Comparison of ENCODE assay signal across 1 cellular context in the genomic region with DNA sequence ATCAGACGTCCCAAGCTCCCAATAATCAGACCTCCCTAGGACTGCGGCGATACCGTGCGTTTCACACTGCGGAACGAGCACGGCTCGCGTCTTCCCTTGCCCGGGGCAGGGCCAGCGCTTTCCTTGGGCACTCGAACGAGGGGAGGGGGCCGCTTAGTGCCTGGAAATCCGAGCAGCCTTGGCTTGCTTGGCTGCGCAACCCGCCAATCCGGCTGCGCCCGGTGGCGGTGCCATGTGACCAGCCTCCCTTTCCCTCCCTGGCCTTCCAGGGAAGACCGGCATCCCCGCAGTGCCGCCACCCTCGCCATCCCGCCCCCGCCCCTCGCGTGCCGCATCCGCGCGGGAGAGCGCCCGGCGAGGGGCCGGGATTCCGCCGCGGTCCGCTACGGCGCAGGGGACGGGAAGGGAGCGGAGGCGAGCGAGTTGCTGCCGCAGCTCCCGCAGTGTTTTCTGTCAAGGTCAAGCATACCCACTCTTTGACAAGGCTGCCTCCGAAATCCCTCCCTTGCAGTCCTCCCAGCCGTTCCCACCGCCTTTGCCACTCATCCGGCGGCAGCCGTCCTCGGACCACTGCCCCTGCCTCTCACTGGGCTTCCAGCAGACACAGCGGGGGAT.
TF ChIP-seq lines count a peak whose summit lies in the region.

No MANE protein-coding gene starts in this region.

TF ChIP-seq in HEK293, 187 proteins besides CTCF, POLR2A, EP300 and RAD21 (continued from another document and continues in another):
- TF ChIP-seq, protein P1, sequence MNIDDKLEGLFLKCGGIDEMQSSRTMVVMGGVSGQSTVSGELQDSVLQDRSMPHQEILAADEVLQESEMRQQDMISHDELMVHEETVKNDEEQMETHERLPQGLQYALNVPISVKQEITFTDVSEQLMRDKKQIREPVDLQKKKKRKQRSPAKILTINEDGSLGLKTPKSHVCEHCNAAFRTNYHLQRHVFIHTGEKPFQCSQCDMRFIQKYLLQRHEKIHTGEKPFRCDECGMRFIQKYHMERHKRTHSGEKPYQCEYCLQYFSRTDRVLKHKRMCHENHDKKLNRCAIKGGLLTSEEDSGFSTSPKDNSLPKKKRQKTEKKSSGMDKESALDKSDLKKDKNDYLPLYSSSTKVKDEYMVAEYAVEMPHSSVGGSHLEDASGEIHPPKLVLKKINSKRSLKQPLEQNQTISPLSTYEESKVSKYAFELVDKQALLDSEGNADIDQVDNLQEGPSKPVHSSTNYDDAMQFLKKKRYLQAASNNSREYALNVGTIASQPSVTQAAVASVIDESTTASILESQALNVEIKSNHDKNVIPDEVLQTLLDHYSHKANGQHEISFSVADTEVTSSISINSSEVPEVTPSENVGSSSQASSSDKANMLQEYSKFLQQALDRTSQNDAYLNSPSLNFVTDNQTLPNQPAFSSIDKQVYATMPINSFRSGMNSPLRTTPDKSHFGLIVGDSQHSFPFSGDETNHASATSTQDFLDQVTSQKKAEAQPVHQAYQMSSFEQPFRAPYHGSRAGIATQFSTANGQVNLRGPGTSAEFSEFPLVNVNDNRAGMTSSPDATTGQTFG (tag by site-specific recombination; IDR thresholded peaks at IDR 0.05; ENCODE audit: borderline replicate concordance): no peak
- TF ChIP-seq ZNF776 (tag by site-specific recombination; IDR thresholded peaks at IDR 0.05; ENCODE audit: borderline replicate concordance) (no peak), HOXA7 (CRISPR knock-in tag; IDR thresholded peaks at IDR 0.05; ENCODE audit: borderline replicate concordance) (no peak), ZNF280C (tag by site-specific recombination; IDR thresholded peaks at IDR 0.05) (no peak), ZIC2 (tag by site-specific recombination; IDR thresholded peaks at IDR 0.05) (peak; percentile 92), OSR2 (tag by site-specific recombination; IDR thresholded peaks at IDR 0.05) (peak; percentile 50; the same call in 1 of the 2 replicates), ZBTB21 (tag by site-specific recombination; IDR thresholded peaks at IDR 0.05) (no peak), GFI1B (tag by site-specific recombination; IDR thresholded peaks at IDR 0.05) (no peak), SALL2 (tag by site-specific recombination; IDR thresholded peaks at IDR 0.05; ENCODE audit: borderline replicate concordance) (no peak), ZNF555 (tag by site-specific recombination; conservative IDR thresholded peaks at IDR 0.05) (no peak), ZNF785 (tag by site-specific recombination; IDR thresholded peaks at IDR 0.05) (peak; percentile 67; the same call in 1 of the 2 replicates), ZNF394 (tag by site-specific recombination; IDR thresholded peaks at IDR 0.05; ENCODE audit: borderline replicate concordance) (peak; percentile 26; the same call in 1 of the 2 replicates), ZBTB11 (tag by site-specific recombination; conservative IDR thresholded peaks at IDR 0.05; ENCODE audit: low read depth) (peak; percentile 31; the same call in 1 of the 2 replicates), ZNF324 (tag by site-specific recombination; IDR thresholded peaks at IDR 0.05) (no peak), ZNF561 (tag by site-specific recombination; IDR thresholded peaks at IDR 0.05; ENCODE audit: borderline replicate concordance) (peak; percentile 92; the same call in 1 of the 2 replicates), ZNF114 (tag by site-specific recombination; IDR thresholded peaks at IDR 0.05) (no peak), BCL6B (tag by site-specific recombination; IDR thresholded peaks at IDR 0.05) (no peak; the same call in 1 of the 2 replicates), ZNF596 (tag by site-specific recombination; IDR thresholded peaks at IDR 0.05) (no peak), ZNF501 (tag by site-specific recombination; IDR thresholded peaks at IDR 0.05) (no peak; the same call in 1 of the 2 replicates), ZNF426 (tag by site-specific recombination; IDR thresholded peaks at IDR 0.05) (no peak), ZNF24 (tag by site-specific recombination; IDR thresholded peaks at IDR 0.05) (0 out of 2 replicates have a peak, but pooled peaks have one; percentile 33), SP2 (tag by site-specific recombination; IDR thresholded peaks at IDR 0.05) (peak; percentile 78), ZNF138 (tag by site-specific recombination; IDR thresholded peaks at IDR 0.05; ENCODE audit: borderline replicate concordance) (no peak), ZSCAN23 (tag by site-specific recombination; IDR thresholded peaks at IDR 0.05) (no peak), ZNF488 (tag by site-specific recombination; IDR thresholded peaks at IDR 0.05) (no peak), MEIS1 (CRISPR knock-in tag; IDR thresholded peaks at IDR 0.05; ENCODE audit: borderline replicate concordance) (no peak), KLF9 (tag by site-specific recombination; IDR thresholded peaks at IDR 0.05; ENCODE audit: low read depth) (peak; percentile 61; the same call in 1 of the 2 replicates), ZNF157 (tag by site-specific recombination; IDR thresholded peaks at IDR 0.05) (no peak), ZNF76 (tag by site-specific recombination; IDR thresholded peaks at IDR 0.05; ENCODE audit: borderline replicate concordance, low read depth) (peak; percentile 61; the same call in 1 of the 2 replicates), BCL11B (tag by site-specific recombination; IDR thresholded peaks at IDR 0.05; ENCODE audit: low read depth) (no peak), ZNF404 (tag by site-specific recombination; IDR thresholded peaks at IDR 0.05) (no peak), ZNF521 (tag by site-specific recombination; IDR thresholded peaks at IDR 0.05) (no peak)
- TF ChIP-seq, protein P2, sequence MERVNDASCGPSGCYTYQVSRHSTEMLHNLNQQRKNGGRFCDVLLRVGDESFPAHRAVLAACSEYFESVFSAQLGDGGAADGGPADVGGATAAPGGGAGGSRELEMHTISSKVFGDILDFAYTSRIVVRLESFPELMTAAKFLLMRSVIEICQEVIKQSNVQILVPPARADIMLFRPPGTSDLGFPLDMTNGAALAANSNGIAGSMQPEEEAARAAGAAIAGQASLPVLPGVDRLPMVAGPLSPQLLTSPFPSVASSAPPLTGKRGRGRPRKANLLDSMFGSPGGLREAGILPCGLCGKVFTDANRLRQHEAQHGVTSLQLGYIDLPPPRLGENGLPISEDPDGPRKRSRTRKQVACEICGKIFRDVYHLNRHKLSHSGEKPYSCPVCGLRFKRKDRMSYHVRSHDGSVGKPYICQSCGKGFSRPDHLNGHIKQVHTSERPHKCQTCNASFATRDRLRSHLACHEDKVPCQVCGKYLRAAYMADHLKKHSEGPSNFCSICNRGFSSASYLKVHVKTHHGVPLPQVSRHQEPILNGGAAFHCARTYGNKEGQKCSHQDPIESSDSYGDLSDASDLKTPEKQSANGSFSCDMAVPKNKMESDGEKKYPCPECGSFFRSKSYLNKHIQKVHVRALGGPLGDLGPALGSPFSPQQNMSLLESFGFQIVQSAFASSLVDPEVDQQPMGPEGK (tag by site-specific recombination; IDR thresholded peaks at IDR 0.05): peak; percentile 91
- TF ChIP-seq, protein P3, sequence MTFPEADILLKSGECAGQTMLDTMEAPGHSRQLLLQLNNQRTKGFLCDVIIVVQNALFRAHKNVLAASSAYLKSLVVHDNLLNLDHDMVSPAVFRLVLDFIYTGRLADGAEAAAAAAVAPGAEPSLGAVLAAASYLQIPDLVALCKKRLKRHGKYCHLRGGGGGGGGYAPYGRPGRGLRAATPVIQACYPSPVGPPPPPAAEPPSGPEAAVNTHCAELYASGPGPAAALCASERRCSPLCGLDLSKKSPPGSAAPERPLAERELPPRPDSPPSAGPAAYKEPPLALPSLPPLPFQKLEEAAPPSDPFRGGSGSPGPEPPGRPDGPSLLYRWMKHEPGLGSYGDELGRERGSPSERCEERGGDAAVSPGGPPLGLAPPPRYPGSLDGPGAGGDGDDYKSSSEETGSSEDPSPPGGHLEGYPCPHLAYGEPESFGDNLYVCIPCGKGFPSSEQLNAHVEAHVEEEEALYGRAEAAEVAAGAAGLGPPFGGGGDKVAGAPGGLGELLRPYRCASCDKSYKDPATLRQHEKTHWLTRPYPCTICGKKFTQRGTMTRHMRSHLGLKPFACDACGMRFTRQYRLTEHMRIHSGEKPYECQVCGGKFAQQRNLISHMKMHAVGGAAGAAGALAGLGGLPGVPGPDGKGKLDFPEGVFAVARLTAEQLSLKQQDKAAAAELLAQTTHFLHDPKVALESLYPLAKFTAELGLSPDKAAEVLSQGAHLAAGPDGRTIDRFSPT (tag by site-specific recombination; IDR thresholded peaks at IDR 0.05): peak; percentile 76; the same call in 1 of the 2 replicates
- TF ChIP-seq, protein P4, sequence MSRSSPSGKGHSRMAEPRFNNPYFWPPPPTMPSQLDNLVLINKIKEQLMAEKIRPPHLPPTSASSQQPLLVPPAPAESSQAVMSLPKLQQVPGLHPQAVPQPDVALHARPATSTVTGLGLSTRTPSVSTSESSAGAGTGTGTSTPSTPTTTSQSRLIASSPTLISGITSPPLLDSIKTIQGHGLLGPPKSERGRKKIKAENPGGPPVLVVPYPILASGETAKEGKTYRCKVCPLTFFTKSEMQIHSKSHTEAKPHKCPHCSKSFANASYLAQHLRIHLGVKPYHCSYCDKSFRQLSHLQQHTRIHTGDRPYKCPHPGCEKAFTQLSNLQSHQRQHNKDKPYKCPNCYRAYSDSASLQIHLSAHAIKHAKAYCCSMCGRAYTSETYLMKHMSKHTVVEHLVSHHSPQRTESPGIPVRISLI (tag by site-specific recombination; IDR thresholded peaks at IDR 0.05): peak; percentile 93
- TF ChIP-seq, protein P5, sequence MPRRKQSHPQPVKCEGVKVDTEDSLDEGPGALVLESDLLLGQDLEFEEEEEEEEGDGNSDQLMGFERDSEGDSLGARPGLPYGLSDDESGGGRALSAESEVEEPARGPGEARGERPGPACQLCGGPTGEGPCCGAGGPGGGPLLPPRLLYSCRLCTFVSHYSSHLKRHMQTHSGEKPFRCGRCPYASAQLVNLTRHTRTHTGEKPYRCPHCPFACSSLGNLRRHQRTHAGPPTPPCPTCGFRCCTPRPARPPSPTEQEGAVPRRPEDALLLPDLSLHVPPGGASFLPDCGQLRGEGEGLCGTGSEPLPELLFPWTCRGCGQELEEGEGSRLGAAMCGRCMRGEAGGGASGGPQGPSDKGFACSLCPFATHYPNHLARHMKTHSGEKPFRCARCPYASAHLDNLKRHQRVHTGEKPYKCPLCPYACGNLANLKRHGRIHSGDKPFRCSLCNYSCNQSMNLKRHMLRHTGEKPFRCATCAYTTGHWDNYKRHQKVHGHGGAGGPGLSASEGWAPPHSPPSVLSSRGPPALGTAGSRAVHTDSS (tag by site-specific recombination; IDR thresholded peaks at IDR 0.05): no peak
